ENCODE assay signal across 1 cellular context in genomic region chr6:136567688-136568087, GRCh38.
TF ChIP-seq lines count a peak whose summit lies in the region.

No MANE protein-coding gene starts in this region.

TF ChIP-seq in IMR-90, 13 proteins besides CTCF, POLR2A, EP300 and RAD21:
- TF ChIP-seq RCOR1 (IDR thresholded peaks at IDR 0.05; ENCODE audit: insufficient replicate concordance, low read length) (no peak), NFE2L2 (IDR thresholded peaks at IDR 0.05; ENCODE audit: low read depth, low read length) (no peak), MXI1 (IDR thresholded peaks at IDR 0.05; ENCODE audit: borderline replicate concordance, low read depth, low read length) (no peak), MAFK (IDR thresholded peaks at IDR 0.05; ENCODE audit: low read depth, low read length) (no peak), SMC3 (IDR thresholded peaks at IDR 0.05; ENCODE audit: low read depth, low read length) (no peak), ELK1 (IDR thresholded peaks at IDR 0.05; ENCODE audit: borderline replicate concordance, low read depth, low read length) (no peak)
